ENCODE assay signal across 20 cellular contexts in the genomic region with DNA sequence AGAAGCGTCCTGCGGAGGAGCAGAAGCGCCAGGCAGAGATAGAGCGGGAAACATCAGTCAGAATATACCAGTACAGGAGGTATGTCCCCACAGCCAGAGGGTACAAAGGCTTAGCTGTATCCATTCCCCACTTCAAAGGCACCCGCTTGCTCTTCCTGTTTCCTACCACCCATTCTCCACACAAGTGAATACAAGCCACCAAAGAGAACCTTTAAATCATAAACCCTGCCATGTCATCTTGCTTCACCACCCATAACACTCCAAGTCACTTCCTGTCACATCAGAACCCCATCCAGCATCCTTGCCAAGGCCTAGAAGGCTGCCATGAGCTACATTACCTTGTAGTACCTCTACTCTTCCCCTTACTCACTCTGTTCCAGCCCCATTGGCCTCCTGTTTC.
"Had no signal": no experiment of that assay in that cellular context is flagged by ENCODE, and none has a peak within 500 bp of the region (broad histone marks: within the 10 kb centered on the region; RNA-seq: fewer than 3 reads in every experiment).

No MANE protein-coding gene starts in this region.

- H3K27me3 ChIP-seq: colonic mucosa, sigmoid colon had no signal

- ATAC-seq: activated CD4-positive, CD25-positive, alpha-beta regulatory T cell treated with anti-CD3 and anti-CD28 coated beads, Interleukin-2, amount 50 U/mL, for 24 hours; activated CD8-positive, alpha-beta memory T cell treated with anti-CD3 and anti-CD28 coated beads, Interleukin-2, amount 10 ng/mL, durations not matched to agents 7 days and 5 days; left colon; stimulated activated effector memory CD8-positive, alpha-beta T cell treated with anti-CD3 and anti-CD28 coated beads, Interleukin-12 subunit alpha, Interleukin-12 subunit beta, amount 100 ng/mL, for 72 hours had no signal

- H3K27me3 Mint-ChIP-seq: activated CD8-positive, alpha-beta memory T cell treated with anti-CD3 and anti-CD28 coated beads, Interleukin-2, amount 10 ng/mL, durations not matched to agents 7 days and 5 days; brain had no signal

- DNase-seq: activated CD4-positive, alpha-beta T cell treated with anti-CD3 and anti-CD28 coated beads, Interleukin-2, amount 50 U/mL, for 4 hours; activated CD8-positive, alpha-beta memory T cell treated with anti-CD3 and anti-CD28 coated beads, Interleukin-2, amount 10 ng/mL, durations not matched to agents 7 days and 5 days; anterior cingulate cortex; caudate nucleus; colonic mucosa; hypothalamus; islet precursor cell; left colon; lower lobe of right lung; nucleus accumbens; posterior cingulate gyrus; sigmoid colon; stimulated activated CD4-positive, alpha-beta T cell treated with anti-CD3 and anti-CD28 coated beads, Interleukin-4, amount 100 ng/mL, for 24 hours had no signal

- H3K27ac Mint-ChIP-seq: activated CD8-positive, alpha-beta memory T cell treated with anti-CD3 and anti-CD28 coated beads, Interleukin-2, amount 10 ng/mL, durations not matched to agents 7 days and 5 days; activated T-helper 2 cell treated with anti-CD3 and anti-CD28 coated beads, Interferon-gamma antibody, Interleukin-2, Interleukin-4, amounts not matched to agents 10 μg/mL and 5 μg/mL and 100 μg/mL, durations not matched to agents 14 hours and 24 hours and 36 hours; brain; nephron; stimulated activated effector memory CD8-positive, alpha-beta T cell treated with anti-CD3 and anti-CD28 coated beads, Interleukin-12 subunit alpha, Interleukin-12 subunit beta, amount 100 ng/mL, for 72 hours; T-helper 1 cell treated with Interleukin-12 subunit alpha and Interleukin-12 subunit beta and Interleukin-4 antibody, amounts not matched to agents 30 μg/mL and 1 μg/mL, for 36 hours had no signal

- H3K4me1 Mint-ChIP-seq: activated CD8-positive, alpha-beta memory T cell treated with anti-CD3 and anti-CD28 coated beads, Interleukin-2, amount 10 ng/mL, durations not matched to agents 7 days and 5 days; brain; nephron; stimulated activated effector memory CD8-positive, alpha-beta T cell treated with anti-CD3 and anti-CD28 coated beads, Interleukin-12 subunit alpha, Interleukin-12 subunit beta, amount 100 ng/mL, for 72 hours had no signal

- H3K27ac ChIP-seq: colonic mucosa, lower lobe of right lung, sigmoid colon, thoracic aorta had no signal

- H3K4me3 Mint-ChIP-seq: activated CD8-positive, alpha-beta memory T cell treated with anti-CD3 and anti-CD28 coated beads, Interleukin-2, amount 10 ng/mL, durations not matched to agents 7 days and 5 days; brain; nephron; stimulated activated effector memory CD8-positive, alpha-beta T cell treated with anti-CD3 and anti-CD28 coated beads, Interleukin-12 subunit alpha, Interleukin-12 subunit beta, amount 100 ng/mL, for 72 hours; T-helper 1 cell treated with Interleukin-12 subunit alpha and Interleukin-12 subunit beta and Interleukin-4 antibody, amounts not matched to agents 30 μg/mL and 1 μg/mL, for 36 hours had no signal

- H3K4me1 ChIP-seq: colonic mucosa, lower lobe of right lung, sigmoid colon had no signal

- H3K36me3 Mint-ChIP-seq: stimulated activated effector memory CD8-positive, alpha-beta T cell treated with anti-CD3 and anti-CD28 coated beads, Interleukin-12 subunit alpha, Interleukin-12 subunit beta, amount 100 ng/mL, for 72 hours had no signal

- H3K9me3 Mint-ChIP-seq: nephron; stimulated activated effector memory CD8-positive, alpha-beta T cell treated with anti-CD3 and anti-CD28 coated beads, Interleukin-12 subunit alpha, Interleukin-12 subunit beta, amount 100 ng/mL, for 72 hours had no signal
